20 cellular contexts compared by ENCODE assay signal in genomic region chr6:68760941-68761676, GRCh38.
A peak's percentile ranks its signal among the peaks of the same experiment; 100 is the strongest.
DNase-seq lines count a peak whose midpoint lies in the region; TF ChIP-seq lines count a peak whose summit lies in the region.
"Had no signal": no experiment of that assay in that cellular context is flagged by ENCODE, and none has a peak within 500 bp of the region (broad histone marks: within the 10 kb centered on the region; RNA-seq: fewer than 3 reads in every experiment).

No MANE protein-coding gene starts in this region.

- H3K4me3 Mint-ChIP-seq in activated CD4-positive, alpha-beta T cell treated with anti-CD3 and anti-CD28 coated beads, Interleukin-2, amount 10 ng/mL, durations not matched to agents 24 days and 14 days = no peak overlapping the region
- H3K4me3 Mint-ChIP-seq in activated CD4-positive, alpha-beta memory T cell treated with anti-CD3 and anti-CD28 coated beads, Interleukin-2, amount 10 ng/mL, durations not matched to agents 7 days and 5 days = no peak overlapping the region
- H3K4me3 Mint-ChIP-seq: activated CD8-positive, alpha-beta memory T cell treated with anti-CD3 and anti-CD28 coated beads, Interleukin-2, amount 10 ng/mL, durations not matched to agents 7 days and 5 days; endodermal cell; natural killer cell had no signal

- no peaks in the 10 kb centered on the region for H3K9me3 ChIP-seq in BE2C
- no peaks in the 10 kb centered on the region for H3K9me3 ChIP-seq in left ventricle myocardium inferior (replicated peaks)
- H3K9me3 ChIP-seq: Caco-2, SJCRH30, uterus had no signal

- peak overlapping the region; percentile 37 for H3K27ac ChIP-seq in left ventricle myocardium inferior (replicated peaks)
- H3K27ac ChIP-seq: SJCRH30, uterus had no signal

- H3K27ac Mint-ChIP-seq in activated CD4-positive, alpha-beta T cell treated with anti-CD3 and anti-CD28 coated beads, Interleukin-2, amount 10 ng/mL, durations not matched to agents 24 days and 14 days = no peak overlapping the region
- no peak overlapping the region for H3K27ac Mint-ChIP-seq in activated CD4-positive, alpha-beta memory T cell treated with anti-CD3 and anti-CD28 coated beads, Interleukin-2, amount 10 ng/mL, durations not matched to agents 7 days and 5 days
- H3K27ac Mint-ChIP-seq: activated CD8-positive, alpha-beta memory T cell treated with anti-CD3 and anti-CD28 coated beads, Interleukin-2, amount 10 ng/mL, durations not matched to agents 7 days and 5 days; endodermal cell; natural killer cell had no signal

- CTCF ChIA-PET in activated CD4-positive, alpha-beta memory T cell treated with anti-CD3 and anti-CD28 coated beads, Interleukin-2, amount 10 ng/mL, durations not matched to agents 7 days and 5 days (lab: Charles Lee) = no interaction called here

- DNase-seq in BE2C (peak; percentile 22), M059J (ENCODE audit: low read depth) (peak; percentile 48), RPMI8226 (peak; percentile 14), left ventricle myocardium inferior (no peak), ecto neural progenitor cell (ENCODE audit: low spot score) (no peak)
- DNase-seq in activated CD4-positive, alpha-beta T cell treated with anti-CD3 and anti-CD28 coated beads, Interleukin-2, amount 10 ng/mL, durations not matched to agents 24 days and 14 days = no peak
- DNase-seq in activated CD4-positive, alpha-beta memory T cell treated with anti-CD3 and anti-CD28 coated beads, Interleukin-2, amount 10 ng/mL, durations not matched to agents 7 days and 5 days = no peak
- DNase-seq: activated CD4-positive, alpha-beta T cell treated with anti-CD3 and anti-CD28 coated beads for 1 hour; activated CD8-positive, alpha-beta memory T cell treated with anti-CD3 and anti-CD28 coated beads, Interleukin-2, amount 10 ng/mL, durations not matched to agents 7 days and 5 days; activated effector memory CD4-positive, alpha-beta T cell treated with Interleukin-2 at 50 U/mL for 16 hours; AML-193; Caco-2; endodermal cell; mesenchymal stem cell; natural killer cell; SJCRH30; small intestine; stimulated activated CD4-positive, alpha-beta T cell treated with anti-CD3 and anti-CD28 coated beads, Interleukin-4, amount 100 ng/mL, for 24 hours; T1000; uterus had no signal

- POLR2A ChIA-PET in activated CD4-positive, alpha-beta memory T cell treated with anti-CD3 and anti-CD28 coated beads, Interleukin-2, amount 10 ng/mL, durations not matched to agents 7 days and 5 days (lab: Charles Lee) = interaction anchor here (0.9 kb wide), 1 partner anchor 20 kb away, joined by 3 read pairs; no protein-coding TSS in a partner anchor

- H3K27me3 Mint-ChIP-seq in activated CD4-positive, alpha-beta T cell treated with anti-CD3 and anti-CD28 coated beads, Interleukin-2, amount 10 ng/mL, durations not matched to agents 24 days and 14 days = no peaks in the 10 kb centered on the region
- no peaks in the 10 kb centered on the region for H3K27me3 Mint-ChIP-seq in activated CD4-positive, alpha-beta memory T cell treated with anti-CD3 and anti-CD28 coated beads, Interleukin-2, amount 10 ng/mL, durations not matched to agents 7 days and 5 days
- H3K27me3 Mint-ChIP-seq: activated CD8-positive, alpha-beta memory T cell treated with anti-CD3 and anti-CD28 coated beads, Interleukin-2, amount 10 ng/mL, durations not matched to agents 7 days and 5 days had no signal

- H3K36me3 ChIP-seq in BE2C (no peaks in the 10 kb centered on the region; the same call in 1 of the 2 replicates), left ventricle myocardium inferior (no peaks in the 10 kb centered on the region)
- H3K36me3 ChIP-seq: SJCRH30, uterus had no signal

- no peaks in the 10 kb centered on the region for H3K9me3 Mint-ChIP-seq in activated CD4-positive, alpha-beta T cell treated with anti-CD3 and anti-CD28 coated beads, Interleukin-2, amount 10 ng/mL, durations not matched to agents 24 days and 14 days
- no peaks in the 10 kb centered on the region for H3K9me3 Mint-ChIP-seq in activated CD4-positive, alpha-beta memory T cell treated with anti-CD3 and anti-CD28 coated beads, Interleukin-2, amount 10 ng/mL, durations not matched to agents 7 days and 5 days
- H3K9me3 Mint-ChIP-seq: endodermal cell had no signal

- H3K36me3 Mint-ChIP-seq in activated CD4-positive, alpha-beta T cell treated with anti-CD3 and anti-CD28 coated beads, Interleukin-2, amount 10 ng/mL, durations not matched to agents 24 days and 14 days (ENCODE audit: low read depth) = no peaks in the 10 kb centered on the region
- H3K36me3 Mint-ChIP-seq in activated CD4-positive, alpha-beta memory T cell treated with anti-CD3 and anti-CD28 coated beads, Interleukin-2, amount 10 ng/mL, durations not matched to agents 7 days and 5 days (ENCODE audit: low read depth) = no peaks in the 10 kb centered on the region
- H3K36me3 Mint-ChIP-seq: activated CD8-positive, alpha-beta memory T cell treated with anti-CD3 and anti-CD28 coated beads, Interleukin-2, amount 10 ng/mL, durations not matched to agents 7 days and 5 days had no signal

- H3K4me3 ChIP-seq in BE2C (ENCODE audit: low read depth, low read length) = peak overlapping the region; percentile 20; the same call in 1 of the 2 replicates
- no peak overlapping the region for H3K4me3 ChIP-seq in left ventricle myocardium inferior
- H3K4me3 ChIP-seq: SJCRH30, uterus had no signal

- intact Hi-C loops in left ventricle myocardium inferior (cut with micrococcal nuclease) = no loop called here
- intact Hi-C loops in activated CD4-positive, alpha-beta T cell treated with anti-CD3 and anti-CD28 coated beads, Interleukin-2, amount 10 ng/mL, durations not matched to agents 24 days and 14 days (cut with micrococcal nuclease) = no loop called here

- H3K4me1 Mint-ChIP-seq in activated CD4-positive, alpha-beta T cell treated with anti-CD3 and anti-CD28 coated beads, Interleukin-2, amount 10 ng/mL, durations not matched to agents 24 days and 14 days = no peaks in the 10 kb centered on the region
- H3K4me1 Mint-ChIP-seq in activated CD4-positive, alpha-beta memory T cell treated with anti-CD3 and anti-CD28 coated beads, Interleukin-2, amount 10 ng/mL, durations not matched to agents 7 days and 5 days = no peaks in the 10 kb centered on the region
- H3K4me1 Mint-ChIP-seq: activated CD8-positive, alpha-beta memory T cell treated with anti-CD3 and anti-CD28 coated beads, Interleukin-2, amount 10 ng/mL, durations not matched to agents 7 days and 5 days; endodermal cell; natural killer cell had no signal

- TF ChIP-seq CTCF in BE2C (IDR thresholded peaks at IDR 0.05; ENCODE audit: low read depth, low read length) (peak; percentile 44), left ventricle myocardium inferior (IDR thresholded peaks at IDR 0.05; ENCODE audit: borderline replicate concordance) (no peak)

- H3K27me3 ChIP-seq in BE2C = no peaks in the 10 kb centered on the region
- no peaks in the 10 kb centered on the region for H3K27me3 ChIP-seq in left ventricle myocardium inferior (ENCODE audit: low read depth)
- H3K27me3 ChIP-seq: SJCRH30, uterus had no signal

- H3K4me1 ChIP-seq in BE2C = peaks cover 30% of the 10 kb centered on the region
- H3K4me1 ChIP-seq in left ventricle myocardium inferior = no peaks in the 10 kb centered on the region
- H3K4me1 ChIP-seq: Caco-2, SJCRH30, uterus had no signal

Comparison
In these comparisons a context has a peak if more than half of its experiments do, and no peak if none do; other contexts are left out.
1. DNase-seq: peak in BE2C (single experiment), M059J (single experiment) and RPMI8226 (single experiment); none in left ventricle myocardium inferior (single experiment), activated CD4-positive, alpha-beta T cell treated with anti-CD3 and anti-CD28 coated beads, Interleukin-2, amount 10 ng/mL, durations not matched to agents 24 days and 14 days (single experiment), activated CD4-positive, alpha-beta memory T cell treated with anti-CD3 and anti-CD28 coated beads, Interleukin-2, amount 10 ng/mL, durations not matched to agents 7 days and 5 days (single experiment) and ecto neural progenitor cell (single experiment).